ENCODE assay signal across 27 cellular contexts in genomic region chr6:134092449-134092848, GRCh38. TPM values are rescaled to one million over a fixed set of nuclear protein-coding genes. Genes with fewer than 3 reads are reported as not detected.
"Had no signal": no experiment of that assay in that cellular context is flagged by ENCODE, and none has a peak within 500 bp of the region (broad histone marks: within the 10 kb centered on the region; RNA-seq: fewer than 3 reads in every experiment).

No MANE protein-coding gene starts in this region.

- H3K4me1 ChIP-seq: colonic mucosa, gastrocnemius medialis, heart left ventricle, left lung, parathyroid adenoma, right lobe of liver, tibial artery had no signal

- DNase-seq: colonic mucosa; effector memory CD8-positive, alpha-beta T cell; foreskin fibroblast; gastrocnemius medialis; heart left ventricle; kidney; left lung; mesenchymal stem cell; mucosa of descending colon; naive B cell; right lobe of liver; small intestine; stimulated activated CD4-positive, alpha-beta T cell treated with anti-CD3 and anti-CD28 coated beads, Interleukin-15, amount 100 ng/mL, for 24 hours; stimulated activated CD4-positive, alpha-beta T cell treated with anti-CD3 and anti-CD28 coated beads, Interleukin-4, amount 100 ng/mL, for 1 hour; stimulated activated CD8-positive, alpha-beta memory T cell treated with anti-CD3 and anti-CD28 coated beads, Interleukin-4, amount 100 ng/mL, for 48 hours; stimulated activated naive CD4-positive, alpha-beta T cell treated with Interleukin-2 at 50 U/mL for 16 hours; stomach; tibial artery had no signal

- H3K36me3 Mint-ChIP-seq: mesothelial cell of epicardium; naive B cell; natural killer cell treated with Interleukin-12 subunit alpha and Interleukin-12 subunit beta and Interleukin-15 and Interleukin-18, amount 100 ng/mL, for 72 hours; type B pancreatic cell had no signal

- H3K9me3 Mint-ChIP-seq: effector memory CD8-positive, alpha-beta T cell; natural killer cell treated with Interleukin-12 subunit alpha and Interleukin-12 subunit beta and Interleukin-15 and Interleukin-18, amount 100 ng/mL, for 72 hours; type B pancreatic cell had no signal

- H3K36me3 ChIP-seq: colonic mucosa, gastrocnemius medialis, heart left ventricle, left lung, right lobe of liver, stomach, tibial artery had no signal

- H3K4me3 Mint-ChIP-seq: dendritic cell treated with granulocyte-macrophage colony-stimulating factor and Interleukin-4, amounts not matched to agents 40 ng/mL and 50 ng/mL, for 4 days; effector memory CD8-positive, alpha-beta T cell; mesothelial cell of epicardium; naive B cell; natural killer cell treated with Interleukin-12 subunit alpha and Interleukin-12 subunit beta and Interleukin-15 and Interleukin-18, amount 100 ng/mL, for 72 hours; neural crest cell; type B pancreatic cell had no signal

- H3K27me3 ChIP-seq: colonic mucosa, gastrocnemius medialis, heart left ventricle, hepatocyte, left lung, right lobe of liver, stomach, tibial artery had no signal

- H3K9me3 ChIP-seq: colonic mucosa, gastrocnemius medialis, heart left ventricle, left lung, mucosa of descending colon, right lobe of liver, stomach, tibial artery had no signal

- H3K27ac ChIP-seq: colonic mucosa, gastrocnemius medialis, heart left ventricle, hepatocyte, left lung, parathyroid adenoma, right lobe of liver, stomach, tibial artery had no signal

- H3K4me3 ChIP-seq: colonic mucosa, gastrocnemius medialis, heart left ventricle, hepatocyte, left lung, mucosa of descending colon, right lobe of liver, stomach, tibial artery had no signal

- H3K27ac Mint-ChIP-seq: dendritic cell treated with granulocyte-macrophage colony-stimulating factor and Interleukin-4, amounts not matched to agents 40 ng/mL and 50 ng/mL, for 4 days; effector memory CD8-positive, alpha-beta T cell; mesothelial cell of epicardium; naive B cell; natural killer cell treated with Interleukin-12 subunit alpha and Interleukin-12 subunit beta and Interleukin-15 and Interleukin-18, amount 100 ng/mL, for 72 hours; progenitor cell of endocrine pancreas; type B pancreatic cell had no signal

- FAIRE-seq: endometrium, kidney, small intestine had no signal

RNA-seq across cellular contexts. Expression of gene SLC2A12, which starts 40.0 kb away (rescaled TPM):
- total RNA-seq: natural killer cell treated with Interleukin-12 subunit alpha and Interleukin-12 subunit beta and Interleukin-15 and Interleukin-18, amount 100 ng/mL, for 72 hours had no signal
